In the genomic region with DNA sequence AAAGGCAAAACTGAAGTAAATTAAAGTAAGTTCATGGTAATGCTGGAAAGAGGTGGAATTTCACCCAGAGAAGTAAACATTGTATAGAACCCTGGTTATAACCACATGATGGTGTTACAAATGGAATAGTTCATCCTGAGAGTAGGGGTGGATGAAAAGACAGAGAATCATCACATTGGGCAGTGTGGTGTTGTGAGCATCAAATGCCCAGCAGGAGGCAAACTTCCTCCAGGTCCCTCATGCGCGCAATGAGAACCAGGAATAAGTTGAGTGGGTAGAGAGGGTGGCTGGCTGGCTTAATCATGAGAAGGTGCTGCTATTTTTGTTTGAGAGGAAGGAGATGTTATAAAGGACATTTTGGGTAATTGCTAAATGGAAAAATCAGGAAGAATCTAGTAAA, we compare ENCODE assay signal across 11 cellular contexts.
DNase-seq lines count a peak whose midpoint lies in the region; ATAC-seq, FAIRE-seq and TF ChIP-seq lines count a peak whose summit lies in the region.
"Had no signal": no experiment of that assay in that cellular context is flagged by ENCODE, and none has a peak within 500 bp of the region (broad histone marks: within the 10 kb centered on the region; RNA-seq: fewer than 3 reads in every experiment).

No MANE protein-coding gene starts in this region.

- no peak overlapping the region for H3K56ac ChIP-seq in H9 (ENCODE audit: insufficient read length, low read depth, low read length)

- TF ChIP-seq CTCF in H9 (conservative IDR thresholded peaks at IDR 0.05) (peak; percentile 47; the same call in 2 of the 3 replicates), brain microvascular endothelial cell (IDR thresholded peaks at IDR 0.05; ENCODE audit: low read depth, low read length, missing control alignments) (peak; percentile 37), left lung (IDR thresholded peaks at IDR 0.05) (no peak)

- H3K79me2 ChIP-seq in H9 (ENCODE audit: insufficient read depth, low read length): no peaks in the 10 kb centered on the region

- no peaks in the 10 kb centered on the region for H3K9me3 ChIP-seq in H9 (ENCODE audit: control insufficient read depth, low read depth, low read length)
- no peaks in the 10 kb centered on the region for H3K9me3 ChIP-seq in left lung
- H3K9me3 ChIP-seq: right lobe of liver had no signal

- H3K27ac ChIP-seq in H9 (ENCODE audit: insufficient read length, low read depth, low read length) (no peak overlapping the region), brain microvascular endothelial cell (no peak overlapping the region), left lung (no peak overlapping the region)
- H3K27ac ChIP-seq: cardiac muscle cell, right lobe of liver had no signal

- no peak for FAIRE-seq in GM12891 (lab: Jason Lieb, UNC)

- TF ChIP-seq POLR2A in GM12891 (IDR thresholded peaks at IDR 0.05; ENCODE audit: low read depth, low read length): no peak

- no peak overlapping the region for H2BK5ac ChIP-seq in H9 (ENCODE audit: insufficient read length, low read length)

- H4K20me1 ChIP-seq in H9 (ENCODE audit: control insufficient read depth, insufficient read depth, insufficient read length): no peaks in the 10 kb centered on the region

- H2AFZ ChIP-seq in H9 (ENCODE audit: low read length): no peak overlapping the region

- no peak overlapping the region for H2BK15ac ChIP-seq in H9 (ENCODE audit: low read depth, low read length)

- H3K27me3 ChIP-seq in H9 (ENCODE audit: insufficient read depth, low read length) (no peaks in the 10 kb centered on the region), brain microvascular endothelial cell (replicated peaks) (no peaks in the 10 kb centered on the region), left lung (no peaks in the 10 kb centered on the region)
- H3K27me3 ChIP-seq: right lobe of liver had no signal

- no peak overlapping the region for H3K14ac ChIP-seq in H9 (ENCODE audit: insufficient read depth, low read length)

- H3K18ac ChIP-seq in H9 (ENCODE audit: insufficient read length, low read depth, low read length): no peak overlapping the region

- no peaks in the 10 kb centered on the region for H3K23me2 ChIP-seq in H9 (ENCODE audit: insufficient read length, low read depth, low read length, poor library complexity, severe bottlenecking)

- H4K8ac ChIP-seq in H9 (replicated peaks; ENCODE audit: insufficient read length, low read depth, low read length): no peak overlapping the region

- intact Hi-C loops in left lung (cut with DNase I): no loop called here
- intact Hi-C loops in activated T-helper 1 cell treated with anti-CD3 and anti-CD28 coated beads, Interleukin-12 subunit alpha, Interleukin-12 subunit beta, Interleukin-2, Interleukin-4 antibody, amounts not matched to agents 30 ng/mL and 10 ng/mL and 1 ng/mL, durations not matched to agents 14 hours and 24 hours and 36 hours (cut with micrococcal nuclease): loop anchor here (1.0 to 2.0 kb wide), 2 partner anchors 177 to 320 kb away; no protein-coding TSS in a partner anchor

- H2BK120ac ChIP-seq in H9 (ENCODE audit: low read depth, low read length, poor library complexity, severe bottlenecking): no peak overlapping the region

- no peak overlapping the region for H3T11ph ChIP-seq in H9 (ENCODE audit: low read length)

- no peaks in the 10 kb centered on the region for H3K36me3 ChIP-seq in brain microvascular endothelial cell (replicated peaks)
- H3K36me3 ChIP-seq in left lung: no peaks in the 10 kb centered on the region
- H3K36me3 ChIP-seq: cardiac muscle cell, right lobe of liver had no signal

- no peak overlapping the region for H2BK12ac ChIP-seq in H9 (ENCODE audit: insufficient read length, low read depth, low read length)

- no peaks in the 10 kb centered on the region for H3K36me3 Mint-ChIP-seq in H9 (ENCODE audit: insufficient read depth in 1 of 3, low read depth in 3 of 3)
- H3K36me3 Mint-ChIP-seq in activated T-helper 1 cell treated with anti-CD3 and anti-CD28 coated beads, Interleukin-12 subunit alpha, Interleukin-12 subunit beta, Interleukin-2, Interleukin-4 antibody, amounts not matched to agents 30 ng/mL and 10 ng/mL and 1 ng/mL, durations not matched to agents 14 hours and 24 hours and 36 hours (ENCODE audit: low read depth): peaks cover 2% of the 10 kb centered on the region
- H3K36me3 Mint-ChIP-seq: memory B cell had no signal

- H3K4me1 Mint-ChIP-seq in H9: no peaks in the 10 kb centered on the region
- H3K4me1 Mint-ChIP-seq in activated T-helper 1 cell treated with anti-CD3 and anti-CD28 coated beads, Interleukin-12 subunit alpha, Interleukin-12 subunit beta, Interleukin-2, Interleukin-4 antibody, amounts not matched to agents 30 ng/mL and 10 ng/mL and 1 ng/mL, durations not matched to agents 14 hours and 24 hours and 36 hours (ENCODE audit: low read depth): peaks cover 6% of the 10 kb centered on the region

- H3K23ac ChIP-seq in H9 (ENCODE audit: insufficient read length, low read depth, low read length): no peak overlapping the region

- no peaks in the 10 kb centered on the region for H3K9me3 Mint-ChIP-seq in H9
- peaks cover 3% of the 10 kb centered on the region for H3K9me3 Mint-ChIP-seq in activated T-helper 1 cell treated with anti-CD3 and anti-CD28 coated beads, Interleukin-12 subunit alpha, Interleukin-12 subunit beta, Interleukin-2, Interleukin-4 antibody, amounts not matched to agents 30 ng/mL and 10 ng/mL and 1 ng/mL, durations not matched to agents 14 hours and 24 hours and 36 hours
- H3K9me3 Mint-ChIP-seq: memory B cell had no signal

- H3K4me3 Mint-ChIP-seq in H9: no peak overlapping the region
- H3K4me3 Mint-ChIP-seq in activated T-helper 1 cell treated with anti-CD3 and anti-CD28 coated beads, Interleukin-12 subunit alpha, Interleukin-12 subunit beta, Interleukin-2, Interleukin-4 antibody, amounts not matched to agents 30 ng/mL and 10 ng/mL and 1 ng/mL, durations not matched to agents 14 hours and 24 hours and 36 hours: no peak overlapping the region
- H3K4me3 Mint-ChIP-seq: memory B cell had no signal

- H3K9ac ChIP-seq in H9 (ENCODE audit: extremely low read depth, insufficient read length, low read length): no peak overlapping the region

- H4K5ac ChIP-seq in H9 (ENCODE audit: insufficient read length, low read depth, low read length): no peak overlapping the region

- DNase-seq in CD1c-positive myeloid dendritic cell (ENCODE audit: extremely low spot score) (peak; percentile 46), H9 (no peak), brain microvascular endothelial cell (no peak), left lung (no peak), GM12891 (ENCODE audit: insufficient read length, low spot score) (no peak), dedifferentiated amniotic fluid mesenchymal stem cell (ENCODE audit: extremely low spot score) (no peak), C1 segment of cervical spinal cord (lab: John Stamatoyannopoulos, UW) (no peak)
- no peak for DNase-seq in activated T-helper 1 cell treated with anti-CD3 and anti-CD28 coated beads, Interleukin-12 subunit alpha, Interleukin-12 subunit beta, Interleukin-2, Interleukin-4 antibody, amounts not matched to agents 30 ng/mL and 10 ng/mL and 1 ng/mL, durations not matched to agents 14 hours and 24 hours and 36 hours (ENCODE audit: low spot score)
- DNase-seq: right lobe of liver had no signal

- no peak overlapping the region for H2BK20ac ChIP-seq in H9 (ENCODE audit: low read depth, low read length, poor library complexity, severe bottlenecking)

- H3K4ac ChIP-seq in H9 (ENCODE audit: low read depth, low read length): no peak overlapping the region

- no peaks in the 10 kb centered on the region for H3K79me1 ChIP-seq in H9 (ENCODE audit: insufficient read depth, low read depth, low read length, poor library complexity, severe bottlenecking)

- in situ Hi-C loops in brain microvascular endothelial cell (cut with HindIII; ENCODE audit: low pct_ligation_motif_present, low sequenced_read_pairs): no loop called here

- H3K27ac Mint-ChIP-seq in H9: no peak overlapping the region
- H3K27ac Mint-ChIP-seq in activated T-helper 1 cell treated with anti-CD3 and anti-CD28 coated beads, Interleukin-12 subunit alpha, Interleukin-12 subunit beta, Interleukin-2, Interleukin-4 antibody, amounts not matched to agents 30 ng/mL and 10 ng/mL and 1 ng/mL, durations not matched to agents 14 hours and 24 hours and 36 hours: no peak overlapping the region
- H3K27ac Mint-ChIP-seq: memory B cell had no signal

- no peaks in the 10 kb centered on the region for H3K27me3 Mint-ChIP-seq in H9 (ENCODE audit: low read depth)
- no peaks in the 10 kb centered on the region for H3K27me3 Mint-ChIP-seq in activated T-helper 1 cell treated with anti-CD3 and anti-CD28 coated beads, Interleukin-12 subunit alpha, Interleukin-12 subunit beta, Interleukin-2, Interleukin-4 antibody, amounts not matched to agents 30 ng/mL and 10 ng/mL and 1 ng/mL, durations not matched to agents 14 hours and 24 hours and 36 hours (ENCODE audit: insufficient read depth)

- H3K4me1 ChIP-seq in H9 (ENCODE audit: insufficient read depth, low read length) (no peaks in the 10 kb centered on the region), left lung (no peaks in the 10 kb centered on the region)
- H3K4me1 ChIP-seq: right lobe of liver had no signal

- peak; percentile 68 for ATAC-seq in left lung

- no CpG with 5 or more reads among the region's 2 CpGs for WGBS in H9 (ENCODE audit: extremely low coverage, insufficient read length, low lambda C conversion rate)

- H2AK5ac ChIP-seq in H9 (ENCODE audit: insufficient read length, low read length): no peak overlapping the region

- H3K4me3 ChIP-seq in brain microvascular endothelial cell (ENCODE audit: low read depth, low read length) (no peak overlapping the region), left lung (no peak overlapping the region)
- H3K4me3 ChIP-seq: cardiac muscle cell, right lobe of liver had no signal

- no peak overlapping the region for H4K91ac ChIP-seq in H9 (ENCODE audit: insufficient read length, low read depth, low read length)

- H3K4me2 ChIP-seq in H9 (ENCODE audit: insufficient read depth, insufficient read length, low read length): no peak overlapping the region

TF ChIP-seq in GM12891, 5 proteins besides CTCF, POLR2A, EP300 and RAD21:
- no peak for TF ChIP-seq PAX5 (IDR thresholded peaks at IDR 0.05; ENCODE audit: insufficient read depth, low read length, severe bottlenecking)
- no peak for TF ChIP-seq TAF1 (IDR thresholded peaks at IDR 0.05; ENCODE audit: low read depth, low read length)
- TF ChIP-seq POU2F2 (IDR thresholded peaks at IDR 0.05; ENCODE audit: low read depth, low read length): no peak
- no peak for TF ChIP-seq SPI1 (IDR thresholded peaks at IDR 0.05; ENCODE audit: low read depth, low read length)

Comparison
In these comparisons a context has a peak if more than half of its experiments do, and no peak if none do; other contexts are left out.
1. CTCF ChIP-seq: peak in H9 (single experiment) and brain microvascular endothelial cell (single experiment); none in left lung (0 of 2).